12 cellular contexts compared by ENCODE assay signal in genomic region chr22:39954584-39955055, GRCh38. TPM values are rescaled to one million over a fixed set of nuclear protein-coding genes. Genes with fewer than 3 reads are reported as not detected.
DNase-seq lines count a peak whose midpoint lies in the region; ATAC-seq and FAIRE-seq lines count a peak whose summit lies in the region.
"Had no signal": no experiment of that assay in that cellular context is flagged by ENCODE, and none has a peak within 500 bp of the region (broad histone marks: within the 10 kb centered on the region; RNA-seq: fewer than 3 reads in every experiment).

No MANE protein-coding gene starts in this region.

- H3K4me1 Mint-ChIP-seq in activated CD4-positive, alpha-beta T cell treated with anti-CD3 and anti-CD28 coated beads, Interleukin-2, amount 10 ng/mL, durations not matched to agents 24 days and 14 days: peaks cover 73% of the 10 kb centered on the region

- DNase-seq in activated CD4-positive, alpha-beta T cell treated with anti-CD3 and anti-CD28 coated beads, Interleukin-2, amount 10 ng/mL, durations not matched to agents 24 days and 14 days: peak; percentile 69
- no peak for DNase-seq in activated CD4-positive, alpha-beta T cell treated with anti-CD3 and anti-CD28 coated beads for 1 hour
- DNase-seq in NCI-H226 (peak; percentile 12), skeletal muscle cell (ENCODE audit: low read depth) (peak; percentile 92)
- DNase-seq in NK-92 treated with Interleukin-12 subunit alpha and Interleukin-12 subunit beta, amount 100 ng/mL, for 24 hours (lab: John Stamatoyannopoulos, UW): no peak
- DNase-seq: AML-193, RPMI8226 had no signal

- ATAC-seq in GM21515 (IDR thresholded peaks at IDR 0.05; ENCODE audit: unreplicated experiment): no peak
- ATAC-seq in GM19023 (IDR thresholded peaks at IDR 0.05; ENCODE audit: unreplicated experiment): no peak

- FAIRE-seq in endometrium (lab: Jason Lieb, UNC): peak; percentile 80

- H3K27ac Mint-ChIP-seq in activated CD4-positive, alpha-beta T cell treated with anti-CD3 and anti-CD28 coated beads, Interleukin-2, amount 10 ng/mL, durations not matched to agents 24 days and 14 days: no peak overlapping the region

- intact Hi-C loops in activated CD4-positive, alpha-beta T cell treated with anti-CD3 and anti-CD28 coated beads, Interleukin-2, amount 10 ng/mL, durations not matched to agents 24 days and 14 days (cut with micrococcal nuclease): loop anchor here (5.0 kb wide), 1 partner anchor 38 kb away; the partner anchor contains the start of gene FAM83F

- no peak overlapping the region for H3K4me3 ChIP-seq in skeletal muscle cell (ENCODE audit: low read depth, low read length)

- peaks cover 76% of the 10 kb centered on the region for H3K36me3 Mint-ChIP-seq in activated CD4-positive, alpha-beta T cell treated with anti-CD3 and anti-CD28 coated beads, Interleukin-2, amount 10 ng/mL, durations not matched to agents 24 days and 14 days (ENCODE audit: low read depth)
- H3K36me3 Mint-ChIP-seq: brain had no signal

- H3K9me3 Mint-ChIP-seq in activated CD4-positive, alpha-beta T cell treated with anti-CD3 and anti-CD28 coated beads, Interleukin-2, amount 10 ng/mL, durations not matched to agents 24 days and 14 days: no peaks in the 10 kb centered on the region
- H3K9me3 Mint-ChIP-seq: natural killer cell treated with Interleukin-12 subunit alpha and Interleukin-12 subunit beta and Interleukin-15 and Interleukin-18, amount 100 ng/mL, for 72 hours had no signal

- no peaks in the 10 kb centered on the region for H3K27me3 Mint-ChIP-seq in activated CD4-positive, alpha-beta T cell treated with anti-CD3 and anti-CD28 coated beads, Interleukin-2, amount 10 ng/mL, durations not matched to agents 24 days and 14 days
- H3K27me3 Mint-ChIP-seq: natural killer cell treated with Interleukin-12 subunit alpha and Interleukin-12 subunit beta and Interleukin-15 and Interleukin-18, amount 100 ng/mL, for 72 hours had no signal

- H3K4me3 Mint-ChIP-seq in activated CD4-positive, alpha-beta T cell treated with anti-CD3 and anti-CD28 coated beads, Interleukin-2, amount 10 ng/mL, durations not matched to agents 24 days and 14 days: no peak overlapping the region
- H3K4me3 Mint-ChIP-seq: brain; natural killer cell treated with Interleukin-12 subunit alpha and Interleukin-12 subunit beta and Interleukin-15 and Interleukin-18, amount 100 ng/mL, for 72 hours had no signal

RNA-seq across cellular contexts. Expression of gene TMA7B, which starts 5.6 kb away (rescaled TPM):
- 0.90 and 0.96 TPM in 2 replicates for total RNA-seq in activated CD4-positive, alpha-beta T cell treated with anti-CD3 and anti-CD28 coated beads, Interleukin-2, amount 10 ng/mL, durations not matched to agents 24 days and 14 days

RNA-seq across cellular contexts. Expression of gene FAM83F, which starts 40.1 kb away (rescaled TPM):
- 0.17 and 0.23 TPM in 2 replicates for total RNA-seq in activated CD4-positive, alpha-beta T cell treated with anti-CD3 and anti-CD28 coated beads, Interleukin-2, amount 10 ng/mL, durations not matched to agents 24 days and 14 days

RNA-seq across cellular contexts. Expression of gene GRAP2, which starts 53.7 kb away (rescaled TPM):
- 34.4 and 38.4 TPM in 2 replicates for total RNA-seq in activated CD4-positive, alpha-beta T cell treated with anti-CD3 and anti-CD28 coated beads, Interleukin-2, amount 10 ng/mL, durations not matched to agents 24 days and 14 days

Comparison
In these comparisons a context has a peak if more than half of its experiments do, and no peak if none do; other contexts are left out.
1. DNase-seq: peak in activated CD4-positive, alpha-beta T cell treated with anti-CD3 and anti-CD28 coated beads, Interleukin-2, amount 10 ng/mL, durations not matched to agents 24 days and 14 days (single experiment), NCI-H226 (single experiment) and skeletal muscle cell (single experiment); none in activated CD4-positive, alpha-beta T cell treated with anti-CD3 and anti-CD28 coated beads for 1 hour (single experiment) and NK-92 treated with Interleukin-12 subunit alpha and Interleukin-12 subunit beta, amount 100 ng/mL, for 24 hours (single experiment).